In the genomic region with DNA sequence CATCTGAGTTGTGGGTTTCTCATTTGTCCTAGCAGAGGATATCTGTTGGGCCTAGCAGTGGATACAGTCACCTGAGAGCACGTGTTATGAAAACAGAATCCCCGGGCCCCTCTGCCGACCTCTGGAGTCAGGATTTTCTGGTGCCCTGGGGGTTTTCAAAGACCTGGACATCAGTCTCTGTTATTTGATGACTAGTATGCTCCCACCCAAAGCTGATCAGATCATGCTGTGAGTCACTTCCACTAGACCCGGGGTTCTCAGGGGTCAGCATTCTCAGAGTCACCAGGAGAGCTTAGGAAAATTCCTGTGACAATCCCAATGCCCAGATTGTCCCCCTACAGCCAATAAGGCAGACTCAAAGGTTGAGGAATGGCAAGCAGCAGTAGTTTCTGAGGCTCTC, we compare ENCODE assay signal across 20 cellular contexts. TPM values are rescaled to one million over a fixed set of nuclear protein-coding genes. Genes with fewer than 3 reads are reported as not detected.
"Had no signal": no experiment of that assay in that cellular context is flagged by ENCODE, and none has a peak within 500 bp of the region (broad histone marks: within the 10 kb centered on the region; RNA-seq: fewer than 3 reads in every experiment).

No MANE protein-coding gene starts in this region.

- DNase-seq: activated CD4-positive, CD25-positive, alpha-beta regulatory T cell treated with anti-CD3 and anti-CD28 coated beads, Interleukin-2, amount 50 U/mL, for 72 hours; activated naive CD4-positive, alpha-beta T cell; activated naive CD8-positive, alpha-beta T cell treated with anti-CD3 and anti-CD28 coated beads, Interleukin-2, amount 10 ng/mL, durations not matched to agents 7 days and 5 days; activated T-cell treated with anti-CD3 and anti-CD28 coated beads for 4 hours; cerebellar nuclear complex; endodermal cell; erythroblast; hippocampal formation; left ventricle myocardium superior; nucleus accumbens; right cardiac atrium; small intestine; T-cell; T1000; upper lobe of right lung had no signal

- H3K27ac ChIP-seq: upper lobe of right lung had no signal

- FAIRE-seq: small intestine had no signal

- H3K27me3 ChIP-seq: upper lobe of right lung had no signal

- H3K9me3 ChIP-seq: upper lobe of right lung had no signal

- H3K4me3 ChIP-seq: upper lobe of right lung had no signal

- H3K36me3 ChIP-seq: upper lobe of right lung had no signal

RNA-seq across cellular contexts. Expression of gene KCNJ1, which starts 38.7 kb away (rescaled TPM):
- total RNA-seq: endodermal cell, glomerular endothelial cell, kidney epithelial cell, mesenteric fat pad, posterior vena cava, T-cell, temporal lobe had no signal
